3 cellular contexts compared by ENCODE assay signal in the genomic region with DNA sequence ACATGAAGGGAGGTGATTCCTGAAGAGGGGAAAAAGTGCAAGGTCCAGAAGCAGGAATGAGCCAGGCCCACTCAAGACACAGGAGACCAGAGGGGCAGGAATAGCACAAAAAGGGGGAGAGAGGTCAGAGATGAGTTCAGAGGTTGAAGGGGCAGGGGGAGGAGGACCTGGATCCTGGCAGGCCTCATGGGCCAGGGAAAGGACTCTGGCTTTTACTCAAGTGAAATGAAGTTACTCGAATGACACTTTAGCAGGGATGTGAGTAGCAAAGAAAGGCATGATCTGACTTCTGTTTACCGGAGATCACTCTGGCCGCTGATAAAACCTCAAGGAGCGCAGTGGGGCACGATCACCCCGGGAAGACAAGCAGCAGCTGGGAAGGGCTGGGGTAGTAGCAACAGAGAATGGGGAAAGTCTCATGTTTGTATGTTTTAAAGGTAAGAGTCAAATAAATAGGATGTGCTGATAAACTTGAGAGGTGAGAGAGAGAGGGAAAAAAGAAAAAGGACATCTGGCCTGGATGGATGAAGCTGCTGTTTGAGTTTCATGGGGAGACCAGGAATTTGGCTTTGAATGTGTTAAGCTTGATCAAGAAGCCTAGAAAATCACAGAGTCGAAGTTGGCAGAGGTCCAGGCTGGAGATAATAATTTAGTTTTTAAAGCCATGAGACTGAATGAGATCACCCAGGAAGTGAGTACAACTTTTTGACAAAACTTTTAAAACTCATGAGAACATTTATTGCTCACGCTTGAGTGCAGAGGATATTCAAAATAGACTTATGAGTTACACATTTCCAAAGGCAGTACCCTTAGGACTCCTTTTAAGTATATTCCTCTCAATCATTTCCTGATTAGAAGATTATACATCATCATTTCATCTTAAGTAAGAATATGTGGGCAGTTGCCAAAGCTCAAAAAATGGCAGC.
A peak's percentile ranks its signal among the peaks of the same experiment; 100 is the strongest.
TF ChIP-seq lines count a peak whose summit lies in the region.

No MANE protein-coding gene starts in this region.

TF ChIP-seq in A549, 52 proteins besides CTCF, POLR2A, EP300 and RAD21 (continued from another document):
- TF ChIP-seq, protein P1, sequence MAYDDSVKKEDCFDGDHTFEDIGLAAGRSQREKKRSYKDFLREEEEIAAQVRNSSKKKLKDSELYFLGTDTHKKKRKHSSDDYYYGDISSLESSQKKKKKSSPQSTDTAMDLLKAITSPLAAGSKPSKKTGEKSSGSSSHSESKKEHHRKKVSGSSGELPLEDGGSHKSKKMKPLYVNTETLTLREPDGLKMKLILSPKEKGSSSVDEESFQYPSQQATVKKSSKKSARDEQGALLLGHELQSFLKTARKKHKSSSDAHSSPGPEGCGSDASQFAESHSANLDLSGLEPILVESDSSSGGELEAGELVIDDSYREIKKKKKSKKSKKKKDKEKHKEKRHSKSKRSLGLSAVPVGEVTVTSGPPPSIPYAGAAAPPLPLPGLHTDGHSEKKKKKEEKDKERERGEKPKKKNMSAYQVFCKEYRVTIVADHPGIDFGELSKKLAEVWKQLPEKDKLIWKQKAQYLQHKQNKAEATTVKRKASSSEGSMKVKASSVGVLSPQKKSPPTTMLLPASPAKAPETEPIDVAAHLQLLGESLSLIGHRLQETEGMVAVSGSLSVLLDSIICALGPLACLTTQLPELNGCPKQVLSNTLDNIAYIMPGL (CRISPR knock-in tag; IDR thresholded peaks at IDR 0.05; ENCODE audit: borderline replicate concordance): no peak
- no peak for TF ChIP-seq TP53 (CRISPR knock-in tag; IDR thresholded peaks at IDR 0.05)
- TF ChIP-seq, protein P2, sequence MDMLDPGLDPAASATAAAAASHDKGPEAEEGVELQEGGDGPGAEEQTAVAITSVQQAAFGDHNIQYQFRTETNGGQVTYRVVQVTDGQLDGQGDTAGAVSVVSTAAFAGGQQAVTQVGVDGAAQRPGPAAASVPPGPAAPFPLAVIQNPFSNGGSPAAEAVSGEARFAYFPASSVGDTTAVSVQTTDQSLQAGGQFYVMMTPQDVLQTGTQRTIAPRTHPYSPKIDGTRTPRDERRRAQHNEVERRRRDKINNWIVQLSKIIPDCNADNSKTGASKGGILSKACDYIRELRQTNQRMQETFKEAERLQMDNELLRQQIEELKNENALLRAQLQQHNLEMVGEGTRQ (IDR thresholded peaks at IDR 0.05): no peak
TF ChIP-seq in A549: peak in this region for 0.

TF ChIP-seq in HEK293, 187 proteins besides CTCF, POLR2A, EP300 and RAD21 (continued from another document and continues in another):
- TF ChIP-seq, protein P3, sequence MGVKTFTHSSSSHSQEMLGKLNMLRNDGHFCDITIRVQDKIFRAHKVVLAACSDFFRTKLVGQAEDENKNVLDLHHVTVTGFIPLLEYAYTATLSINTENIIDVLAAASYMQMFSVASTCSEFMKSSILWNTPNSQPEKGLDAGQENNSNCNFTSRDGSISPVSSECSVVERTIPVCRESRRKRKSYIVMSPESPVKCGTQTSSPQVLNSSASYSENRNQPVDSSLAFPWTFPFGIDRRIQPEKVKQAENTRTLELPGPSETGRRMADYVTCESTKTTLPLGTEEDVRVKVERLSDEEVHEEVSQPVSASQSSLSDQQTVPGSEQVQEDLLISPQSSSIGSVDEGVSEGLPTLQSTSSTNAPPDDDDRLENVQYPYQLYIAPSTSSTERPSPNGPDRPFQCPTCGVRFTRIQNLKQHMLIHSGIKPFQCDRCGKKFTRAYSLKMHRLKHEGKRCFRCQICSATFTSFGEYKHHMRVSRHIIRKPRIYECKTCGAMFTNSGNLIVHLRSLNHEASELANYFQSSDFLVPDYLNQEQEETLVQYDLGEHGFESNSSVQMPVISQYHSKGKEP (tag by site-specific recombination; IDR thresholded peaks at IDR 0.05): peak; percentile 34
- TF ChIP-seq HOXA7 (CRISPR knock-in tag; IDR thresholded peaks at IDR 0.05; ENCODE audit: borderline replicate concordance): no peak
- no peak for TF ChIP-seq ZNF157 (tag by site-specific recombination; IDR thresholded peaks at IDR 0.05)
- TF ChIP-seq, protein P4, sequence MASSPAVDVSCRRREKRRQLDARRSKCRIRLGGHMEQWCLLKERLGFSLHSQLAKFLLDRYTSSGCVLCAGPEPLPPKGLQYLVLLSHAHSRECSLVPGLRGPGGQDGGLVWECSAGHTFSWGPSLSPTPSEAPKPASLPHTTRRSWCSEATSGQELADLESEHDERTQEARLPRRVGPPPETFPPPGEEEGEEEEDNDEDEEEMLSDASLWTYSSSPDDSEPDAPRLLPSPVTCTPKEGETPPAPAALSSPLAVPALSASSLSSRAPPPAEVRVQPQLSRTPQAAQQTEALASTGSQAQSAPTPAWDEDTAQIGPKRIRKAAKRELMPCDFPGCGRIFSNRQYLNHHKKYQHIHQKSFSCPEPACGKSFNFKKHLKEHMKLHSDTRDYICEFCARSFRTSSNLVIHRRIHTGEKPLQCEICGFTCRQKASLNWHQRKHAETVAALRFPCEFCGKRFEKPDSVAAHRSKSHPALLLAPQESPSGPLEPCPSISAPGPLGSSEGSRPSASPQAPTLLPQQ (tag by site-specific recombination; IDR thresholded peaks at IDR 0.05): peak; percentile 64; the same call in 1 of the 2 replicates
- peak; percentile 39; the same call in 1 of the 2 replicates for TF ChIP-seq ZBTB20 (tag by site-specific recombination; IDR thresholded peaks at IDR 0.05)
- TF ChIP-seq KLF10 (tag by site-specific recombination; IDR thresholded peaks at IDR 0.05): peak; percentile 50; the same call in 1 of the 2 replicates
- TF ChIP-seq WT1 (tag by site-specific recombination; IDR thresholded peaks at IDR 0.05): no peak
- no peak for TF ChIP-seq ZNF544 (tag by site-specific recombination; IDR thresholded peaks at IDR 0.05)
- 0 out of 2 replicates have a peak, but pooled peaks have one; percentile 53 for TF ChIP-seq IKZF3 (tag by site-specific recombination; IDR thresholded peaks at IDR 0.05)
- TF ChIP-seq SP7 (tag by site-specific recombination; IDR thresholded peaks at IDR 0.05): peak; percentile 83
- TF ChIP-seq, protein P5, sequence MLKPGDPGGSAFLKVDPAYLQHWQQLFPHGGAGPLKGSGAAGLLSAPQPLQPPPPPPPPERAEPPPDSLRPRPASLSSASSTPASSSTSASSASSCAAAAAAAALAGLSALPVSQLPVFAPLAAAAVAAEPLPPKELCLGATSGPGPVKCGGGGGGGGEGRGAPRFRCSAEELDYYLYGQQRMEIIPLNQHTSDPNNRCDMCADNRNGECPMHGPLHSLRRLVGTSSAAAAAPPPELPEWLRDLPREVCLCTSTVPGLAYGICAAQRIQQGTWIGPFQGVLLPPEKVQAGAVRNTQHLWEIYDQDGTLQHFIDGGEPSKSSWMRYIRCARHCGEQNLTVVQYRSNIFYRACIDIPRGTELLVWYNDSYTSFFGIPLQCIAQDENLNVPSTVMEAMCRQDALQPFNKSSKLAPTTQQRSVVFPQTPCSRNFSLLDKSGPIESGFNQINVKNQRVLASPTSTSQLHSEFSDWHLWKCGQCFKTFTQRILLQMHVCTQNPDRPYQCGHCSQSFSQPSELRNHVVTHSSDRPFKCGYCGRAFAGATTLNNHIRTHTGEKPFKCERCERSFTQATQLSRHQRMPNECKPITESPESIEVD (tag by site-specific recombination; IDR thresholded peaks at IDR 0.05): peak; percentile 98
- peak; percentile 41; the same call in 1 of the 2 replicates for TF ChIP-seq ZBTB8A (tag by site-specific recombination; IDR thresholded peaks at IDR 0.05)
- no peak for TF ChIP-seq ZNF423 (tag by site-specific recombination; IDR thresholded peaks at IDR 0.05)
- TF ChIP-seq TCF7L2 (IDR thresholded peaks at IDR 0.05; ENCODE audit: borderline replicate concordance, low read depth, low read length): no peak
- TF ChIP-seq ZNF660 (tag by site-specific recombination; IDR thresholded peaks at IDR 0.05): peak; percentile 79; the same call in 1 of the 2 replicates
- TF ChIP-seq SETDB1 (IDR thresholded peaks at IDR 0.05; ENCODE audit: insufficient read length, low read length): no peak
- TF ChIP-seq ZNF248 (tag by site-specific recombination; IDR thresholded peaks at IDR 0.05): no peak
- no peak for TF ChIP-seq HOXD13 (CRISPR knock-in tag; IDR thresholded peaks at IDR 0.05; ENCODE audit: borderline replicate concordance)
- TF ChIP-seq, protein P6, sequence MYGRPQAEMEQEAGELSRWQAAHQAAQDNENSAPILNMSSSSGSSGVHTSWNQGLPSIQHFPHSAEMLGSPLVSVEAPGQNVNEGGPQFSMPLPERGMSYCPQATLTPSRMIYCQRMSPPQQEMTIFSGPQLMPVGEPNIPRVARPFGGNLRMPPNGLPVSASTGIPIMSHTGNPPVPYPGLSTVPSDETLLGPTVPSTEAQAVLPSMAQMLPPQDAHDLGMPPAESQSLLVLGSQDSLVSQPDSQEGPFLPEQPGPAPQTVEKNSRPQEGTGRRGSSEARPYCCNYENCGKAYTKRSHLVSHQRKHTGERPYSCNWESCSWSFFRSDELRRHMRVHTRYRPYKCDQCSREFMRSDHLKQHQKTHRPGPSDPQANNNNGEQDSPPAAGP (tag by site-specific recombination; IDR thresholded peaks at IDR 0.05): no peak
- TF ChIP-seq KLF1 (tag by site-specific recombination; IDR thresholded peaks at IDR 0.05): no peak
- no peak for TF ChIP-seq ZNF16 (tag by site-specific recombination; IDR thresholded peaks at IDR 0.05; ENCODE audit: low read depth)
- TF ChIP-seq ZNF777 (tag by site-specific recombination; IDR thresholded peaks at IDR 0.05; ENCODE audit: borderline replicate concordance): no peak
- TF ChIP-seq ZNF600 (tag by site-specific recombination; IDR thresholded peaks at IDR 0.05): peak; percentile 82

TF ChIP-seq in HepG2, 621 proteins besides CTCF, POLR2A, EP300 and RAD21 (continued from another document and continues in another):
- TF ChIP-seq ZNF253 (CRISPR knock-in tag; IDR thresholded peaks at IDR 0.05; ENCODE audit: borderline replicate concordance) (no peak), ZNF296 (CRISPR knock-in tag; conservative IDR thresholded peaks at IDR 0.05) (no peak), ZNF619 (CRISPR knock-in tag; IDR thresholded peaks at IDR 0.05) (no peak), ZFAT (CRISPR knock-in tag; conservative IDR thresholded peaks at IDR 0.05) (no peak), THYN1 (CRISPR knock-in tag; IDR thresholded peaks at IDR 0.05; ENCODE audit: borderline replicate concordance, low read depth) (no peak), ZKSCAN5 (CRISPR knock-in tag; IDR thresholded peaks at IDR 0.05) (0 out of 2 replicates have a peak, but pooled peaks have one; percentile 71), ZNF136 (CRISPR knock-in tag; IDR thresholded peaks at IDR 0.05; ENCODE audit: low read depth) (no peak), KDM4B (CRISPR knock-in tag; IDR thresholded peaks at IDR 0.05) (no peak), MEIS1 (CRISPR knock-in tag; IDR thresholded peaks at IDR 0.05; ENCODE audit: borderline replicate concordance) (no peak), ZNF274 (CRISPR knock-in tag; IDR thresholded peaks at IDR 0.05) (0 out of 2 replicates have a peak, but pooled peaks have one; percentile 24), ZNF607 (CRISPR knock-in tag; IDR thresholded peaks at IDR 0.05; ENCODE audit: borderline replicate concordance) (no peak), ATRX (CRISPR knock-in tag; IDR thresholded peaks at IDR 0.05; ENCODE audit: borderline replicate concordance) (no peak), GABPA (IDR thresholded peaks at IDR 0.05; ENCODE audit: low read depth, low read length) (no peak), GABPA (CRISPR knock-in tag; IDR thresholded peaks at IDR 0.05; ENCODE audit: low read depth) (no peak), TOPORS (CRISPR knock-in tag; IDR thresholded peaks at IDR 0.05) (no peak), ZNF567 (CRISPR knock-in tag; IDR thresholded peaks at IDR 0.05; ENCODE audit: borderline replicate concordance) (no peak), ZNF562 (CRISPR knock-in tag; IDR thresholded peaks at IDR 0.05; ENCODE audit: borderline replicate concordance) (no peak), ETV5 (CRISPR knock-in tag; IDR thresholded peaks at IDR 0.05; ENCODE audit: borderline replicate concordance) (no peak), RARA (CRISPR knock-in tag; IDR thresholded peaks at IDR 0.05) (0 out of 2 replicates have a peak, but pooled peaks have one; percentile 19), CBFB (CRISPR knock-in tag; IDR thresholded peaks at IDR 0.05) (no peak), ZNF773 (CRISPR knock-in tag; IDR thresholded peaks at IDR 0.05; ENCODE audit: borderline replicate concordance) (no peak)
- TF ChIP-seq, protein P7, sequence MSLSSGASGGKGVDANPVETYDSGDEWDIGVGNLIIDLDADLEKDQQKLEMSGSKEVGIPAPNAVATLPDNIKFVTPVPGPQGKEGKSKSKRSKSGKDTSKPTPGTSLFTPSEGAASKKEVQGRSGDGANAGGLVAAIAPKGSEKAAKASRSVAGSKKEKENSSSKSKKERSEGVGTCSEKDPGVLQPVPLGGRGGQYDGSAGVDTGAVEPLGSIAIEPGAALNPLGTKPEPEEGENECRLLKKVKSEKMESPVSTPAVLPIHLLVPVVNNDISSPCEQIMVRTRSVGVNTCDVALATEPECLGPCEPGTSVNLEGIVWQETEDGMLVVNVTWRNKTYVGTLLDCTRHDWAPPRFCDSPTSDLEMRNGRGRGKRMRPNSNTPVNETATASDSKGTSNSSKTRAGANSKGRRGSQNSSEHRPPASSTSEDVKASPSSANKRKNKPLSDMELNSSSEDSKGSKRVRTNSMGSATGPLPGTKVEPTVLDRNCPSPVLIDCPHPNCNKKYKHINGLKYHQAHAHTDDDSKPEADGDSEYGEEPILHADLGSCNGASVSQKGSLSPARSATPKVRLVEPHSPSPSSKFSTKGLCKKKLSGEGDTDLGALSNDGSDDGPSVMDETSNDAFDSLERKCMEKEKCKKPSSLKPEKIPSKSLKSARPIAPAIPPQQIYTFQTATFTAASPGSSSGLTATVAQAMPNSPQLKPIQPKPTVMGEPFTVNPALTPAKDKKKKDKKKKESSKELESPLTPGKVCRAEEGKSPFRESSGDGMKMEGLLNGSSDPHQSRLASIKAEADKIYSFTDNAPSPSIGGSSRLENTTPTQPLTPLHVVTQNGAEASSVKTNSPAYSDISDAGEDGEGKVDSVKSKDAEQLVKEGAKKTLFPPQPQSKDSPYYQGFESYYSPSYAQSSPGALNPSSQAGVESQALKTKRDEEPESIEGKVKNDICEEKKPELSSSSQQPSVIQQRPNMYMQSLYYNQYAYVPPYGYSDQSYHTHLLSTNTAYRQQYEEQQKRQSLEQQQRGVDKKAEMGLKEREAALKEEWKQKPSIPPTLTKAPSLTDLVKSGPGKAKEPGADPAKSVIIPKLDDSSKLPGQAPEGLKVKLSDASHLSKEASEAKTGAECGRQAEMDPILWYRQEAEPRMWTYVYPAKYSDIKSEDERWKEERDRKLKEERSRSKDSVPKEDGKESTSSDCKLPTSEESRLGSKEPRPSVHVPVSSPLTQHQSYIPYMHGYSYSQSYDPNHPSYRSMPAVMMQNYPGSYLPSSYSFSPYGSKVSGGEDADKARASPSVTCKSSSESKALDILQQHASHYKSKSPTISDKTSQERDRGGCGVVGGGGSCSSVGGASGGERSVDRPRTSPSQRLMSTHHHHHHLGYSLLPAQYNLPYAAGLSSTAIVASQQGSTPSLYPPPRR (CRISPR knock-in tag; IDR thresholded peaks at IDR 0.05; ENCODE audit: borderline replicate concordance): no peak
- TF ChIP-seq, protein P8, sequence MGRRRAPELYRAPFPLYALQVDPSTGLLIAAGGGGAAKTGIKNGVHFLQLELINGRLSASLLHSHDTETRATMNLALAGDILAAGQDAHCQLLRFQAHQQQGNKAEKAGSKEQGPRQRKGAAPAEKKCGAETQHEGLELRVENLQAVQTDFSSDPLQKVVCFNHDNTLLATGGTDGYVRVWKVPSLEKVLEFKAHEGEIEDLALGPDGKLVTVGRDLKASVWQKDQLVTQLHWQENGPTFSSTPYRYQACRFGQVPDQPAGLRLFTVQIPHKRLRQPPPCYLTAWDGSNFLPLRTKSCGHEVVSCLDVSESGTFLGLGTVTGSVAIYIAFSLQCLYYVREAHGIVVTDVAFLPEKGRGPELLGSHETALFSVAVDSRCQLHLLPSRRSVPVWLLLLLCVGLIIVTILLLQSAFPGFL (CRISPR knock-in tag; IDR thresholded peaks at IDR 0.05): no peak
- TF ChIP-seq, protein P9, sequence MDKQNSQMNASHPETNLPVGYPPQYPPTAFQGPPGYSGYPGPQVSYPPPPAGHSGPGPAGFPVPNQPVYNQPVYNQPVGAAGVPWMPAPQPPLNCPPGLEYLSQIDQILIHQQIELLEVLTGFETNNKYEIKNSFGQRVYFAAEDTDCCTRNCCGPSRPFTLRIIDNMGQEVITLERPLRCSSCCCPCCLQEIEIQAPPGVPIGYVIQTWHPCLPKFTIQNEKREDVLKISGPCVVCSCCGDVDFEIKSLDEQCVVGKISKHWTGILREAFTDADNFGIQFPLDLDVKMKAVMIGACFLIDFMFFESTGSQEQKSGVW (CRISPR knock-in tag; IDR thresholded peaks at IDR 0.05; ENCODE audit: borderline replicate concordance): no peak
